Comparison of ENCODE assay signal across 11 cellular contexts in the genomic region with DNA sequence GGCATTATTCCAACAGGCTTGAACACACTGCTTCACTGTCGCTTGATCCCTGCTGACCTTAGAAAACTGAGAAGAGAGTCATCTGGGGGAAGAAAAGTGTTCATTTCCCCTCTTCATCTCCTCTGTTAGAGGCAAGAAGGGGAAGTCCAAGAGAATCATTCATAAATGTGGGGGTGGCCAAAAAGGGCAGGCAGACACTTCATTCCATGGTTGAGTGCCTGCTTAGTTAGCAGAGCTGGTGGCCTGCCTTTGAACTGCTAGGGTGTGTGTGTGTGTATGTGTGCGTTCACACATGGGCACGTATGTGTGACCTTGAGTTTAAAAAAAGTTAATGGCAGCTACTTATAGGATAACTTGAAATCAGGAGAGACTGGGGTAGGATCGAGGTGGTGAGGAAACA. TPM values are rescaled to one million over a fixed set of nuclear protein-coding genes. Genes with fewer than 3 reads are reported as not detected.
DNase-seq lines count a peak whose midpoint lies in the region; ATAC-seq and TF ChIP-seq lines count a peak whose summit lies in the region.
"Had no signal": no experiment of that assay in that cellular context is flagged by ENCODE, and none has a peak within 500 bp of the region (broad histone marks: within the 10 kb centered on the region; RNA-seq: fewer than 3 reads in every experiment).

No MANE protein-coding gene starts in this region.

- H3K27ac ChIP-seq in mesenchymal stem cell (ENCODE audit: low read length, poor library complexity, severe bottlenecking) = peak overlapping the region; percentile 30
- no peak overlapping the region for H3K27ac ChIP-seq in CD8-positive, alpha-beta T cell (ENCODE audit: low read depth, low read length)

- H3K27me3 ChIP-seq in mesenchymal stem cell (ENCODE audit: control insufficient read depth in 1 of 2, insufficient read depth in 1 of 2, low read length in 2 of 2) = no peaks in the 10 kb centered on the region
- no peaks in the 10 kb centered on the region for H3K27me3 ChIP-seq in Caco-2 (replicated peaks; ENCODE audit: control insufficient read depth, insufficient read depth, low read length)
- no peaks in the 10 kb centered on the region for H3K27me3 ChIP-seq in CD8-positive, alpha-beta T cell (ENCODE audit: insufficient read depth, low read length)

- H3K36me3 Mint-ChIP-seq in Caco-2 (ENCODE audit: insufficient read depth, unreplicated experiment) = no peaks in the 10 kb centered on the region
- H3K36me3 Mint-ChIP-seq in CD8-positive, alpha-beta T cell = no peaks in the 10 kb centered on the region
- H3K36me3 Mint-ChIP-seq: brain had no signal

- H2AFZ ChIP-seq in mesenchymal stem cell (ENCODE audit: low read depth, low read length) = no peak overlapping the region

- no peak overlapping the region for H3K4me2 ChIP-seq in mesenchymal stem cell (ENCODE audit: low read length, poor library complexity, severe bottlenecking)

- H3K4me1 Mint-ChIP-seq in Caco-2 (ENCODE audit: low read depth, unreplicated experiment) = no peaks in the 10 kb centered on the region
- H3K4me1 Mint-ChIP-seq in CD8-positive, alpha-beta T cell (ENCODE audit: low read depth) = no peaks in the 10 kb centered on the region

- no peak overlapping the region for H3K23ac ChIP-seq in mesenchymal stem cell (ENCODE audit: low read length in 2 of 2)

- no peaks in the 10 kb centered on the region for H3K79me1 ChIP-seq in mesenchymal stem cell (replicated peaks; ENCODE audit: low read length, poor library complexity, severe bottlenecking)

- H3K9me3 Mint-ChIP-seq in Caco-2 (ENCODE audit: unreplicated experiment) = no peaks in the 10 kb centered on the region
- H3K9me3 Mint-ChIP-seq in CD8-positive, alpha-beta T cell = no peaks in the 10 kb centered on the region

- ATAC-seq in GM18858 (IDR thresholded peaks at IDR 0.05; ENCODE audit: unreplicated experiment) = peak; percentile 98
- peak; percentile 99 for ATAC-seq in GM21529 (IDR thresholded peaks at IDR 0.05; ENCODE audit: unreplicated experiment)
- ATAC-seq in HG03442 (IDR thresholded peaks at IDR 0.05; ENCODE audit: unreplicated experiment) = peak; percentile 99
- ATAC-seq in CD8-positive, alpha-beta T cell = no peak

- H2BK5ac ChIP-seq in mesenchymal stem cell (ENCODE audit: low read depth, low read length, poor library complexity, severe bottlenecking) = no peak overlapping the region

- CTCF ChIA-PET in Caco-2 (lab: Charles Lee) = no interaction called here
- CTCF ChIA-PET in CD8-positive, alpha-beta T cell (lab: Charles Lee) = interaction anchor here (1.0 to 4.3 kb wide), 2 partner anchors 11 to 128 kb away, joined by 3 to 49 read pairs; no protein-coding TSS in a partner anchor

- H4K8ac ChIP-seq in mesenchymal stem cell (ENCODE audit: low read length) = no peak overlapping the region

- no peak overlapping the region for H3K18ac ChIP-seq in mesenchymal stem cell (ENCODE audit: low read depth in 1 of 2, low read length in 2 of 2)

- WGBS in mesenchymal stem cell = 91% methylated on average over 4 of the region's 4 CpGs

- peak overlapping the region; percentile 27 for H4K91ac ChIP-seq in mesenchymal stem cell (ENCODE audit: low read length)

- H3K27me3 Mint-ChIP-seq in Caco-2 (ENCODE audit: insufficient read depth, unreplicated experiment) = peaks cover 11% of the 10 kb centered on the region
- H3K27me3 Mint-ChIP-seq in CD8-positive, alpha-beta T cell (ENCODE audit: low read depth) = peaks cover 35% of the 10 kb centered on the region
- H3K27me3 Mint-ChIP-seq: brain had no signal

- H3K9ac ChIP-seq in mesenchymal stem cell (ENCODE audit: low read length) = no peak overlapping the region

- H2BK12ac ChIP-seq in mesenchymal stem cell (ENCODE audit: low read length in 2 of 2) = peak overlapping the region in 1 of 2 experiments; percentile 63

- BruUV-seq in Caco-2 (replicated peaks; lab: Mats Ljungman, UMichigan) = no TSS peak

- H3K36me3 ChIP-seq in mesenchymal stem cell (ENCODE audit: control insufficient read depth in 1 of 2, insufficient read depth in 2 of 2, low read depth in 1 of 2, low read length in 2 of 2) = no peaks in the 10 kb centered on the region
- no peaks in the 10 kb centered on the region for H3K36me3 ChIP-seq in Caco-2 (ENCODE audit: control insufficient read depth, insufficient read depth, low read length)
- H3K36me3 ChIP-seq in CD8-positive, alpha-beta T cell (ENCODE audit: insufficient read depth, low read length) = no peaks in the 10 kb centered on the region

- H3K27ac Mint-ChIP-seq in Caco-2 (ENCODE audit: unreplicated experiment) = no peak overlapping the region
- no peak overlapping the region for H3K27ac Mint-ChIP-seq in CD8-positive, alpha-beta T cell

- TF ChIP-seq CTCF in Caco-2 (IDR thresholded peaks at IDR 0.05; ENCODE audit: insufficient read depth in 1 of 2, low read depth in 1 of 2, low read length in 1 of 2, severe bottlenecking in 1 of 2, unreplicated experiment in 1 of 2) = no peak
- TF ChIP-seq CTCF in CD8-positive, alpha-beta T cell (IDR thresholded peaks at IDR 0.05) = no peak

- H2AK5ac ChIP-seq in mesenchymal stem cell (ENCODE audit: low read length, severe bottlenecking) = no peak overlapping the region

- H3K4ac ChIP-seq in mesenchymal stem cell (ENCODE audit: low read depth in 1 of 2, low read length in 2 of 2) = no peak overlapping the region

- peak overlapping the region in 1 of 2 experiments; percentile 32 for H3K14ac ChIP-seq in mesenchymal stem cell (ENCODE audit: low read length in 2 of 2)

- POLR2A ChIA-PET in Caco-2 (lab: Charles Lee) = no interaction called here
- POLR2A ChIA-PET in CD8-positive, alpha-beta T cell (lab: Charles Lee) = no interaction called here

- no peak for DNase-seq in mesenchymal stem cell
- DNase-seq in hypothalamus (lab: John Stamatoyannopoulos, UW) = no peak
- DNase-seq in Caco-2 = no peak
- no peak for DNase-seq in stimulated activated CD4-positive, alpha-beta T cell treated with anti-CD3 and anti-CD28 coated beads, Interleukin-4, amount 100 ng/mL, for 4 hours
- DNase-seq in CD8-positive, alpha-beta T cell = no peak
- DNase-seq: NCI-H1436 treated with DMSO at 0.1 percent for 48 hours had no signal

- no peak overlapping the region for H2BK120ac ChIP-seq in mesenchymal stem cell (ENCODE audit: low read depth, low read length)

- no peak overlapping the region for H2BK15ac ChIP-seq in mesenchymal stem cell (ENCODE audit: low read depth, poor library complexity, severe bottlenecking)

- no peak overlapping the region for H3K4me3 Mint-ChIP-seq in Caco-2 (ENCODE audit: unreplicated experiment)
- H3K4me3 Mint-ChIP-seq in CD8-positive, alpha-beta T cell = no peak overlapping the region

- H3K9me3 ChIP-seq in mesenchymal stem cell (ENCODE audit: control insufficient read depth, low read length) (no peaks in the 10 kb centered on the region), Caco-2 (no peaks in the 10 kb centered on the region)
- no peaks in the 10 kb centered on the region for H3K9me3 ChIP-seq in CD8-positive, alpha-beta T cell (ENCODE audit: low read length)

- H3K4me1 ChIP-seq in mesenchymal stem cell (ENCODE audit: control insufficient read depth, insufficient read depth, low read depth, low read length) (peaks cover 6% of the 10 kb centered on the region), Caco-2 (no peaks in the 10 kb centered on the region)
- no peaks in the 10 kb centered on the region for H3K4me1 ChIP-seq in CD8-positive, alpha-beta T cell (ENCODE audit: insufficient read depth, low read length)

- H3K4me3 ChIP-seq in mesenchymal stem cell (ENCODE audit: insufficient read depth in 1 of 2, low read depth in 1 of 2, low read length in 2 of 2) (no peak overlapping the region), Caco-2 (ENCODE audit: low read depth, low read length) (no peak overlapping the region)
- H3K4me3 ChIP-seq in CD8-positive, alpha-beta T cell (ENCODE audit: low read depth, low read length) = no peak overlapping the region

- intact Hi-C loops in Caco-2 (cut with micrococcal nuclease; ENCODE audit: unreplicated experiment) = no loop called here
- intact Hi-C loops in CD8-positive, alpha-beta T cell (cut with DNase I, micrococcal nuclease) = no loop called here

RNA-seq across cellular contexts. Expression of a gene that starts 39.4 kb away (rescaled TPM):
- 0.01 TPM for polyA plus RNA-seq in mesenchymal stem cell (2013, experiment 1 of 2)
- polyA plus RNA-seq in mesenchymal stem cell (2013, experiment 2 of 2) = not detected
- not detected in 2 replicates for total RNA-seq in Caco-2 (2022)
- total RNA-seq in CD8-positive, alpha-beta T cell = not detected
- total RNA-seq: T-helper 2 cell treated with Interferon-gamma antibody and Interleukin-4, amounts not matched to agents 100 ng/mL and 5 ng/mL, for 36 hours had no signal

RNA-seq across cellular contexts. Expression of a gene that starts 53.3 kb away (rescaled TPM):
- 51.1 TPM for polyA plus RNA-seq in mesenchymal stem cell (2013, experiment 1 of 2)
- polyA plus RNA-seq in mesenchymal stem cell (2013, experiment 2 of 2) = 47.5 TPM
- total RNA-seq in Caco-2 (2022) = 0.37 TPM in 1 of 2 replicates, not detected in the other
- total RNA-seq in CD8-positive, alpha-beta T cell = not detected
- total RNA-seq: T-helper 2 cell treated with Interferon-gamma antibody and Interleukin-4, amounts not matched to agents 100 ng/mL and 5 ng/mL, for 36 hours had no signal
